Comparison of ENCODE assay signal across 25 cellular contexts in genomic region chr1:41557751-41558455, GRCh38.
A peak's percentile ranks its signal among the peaks of the same experiment; 100 is the strongest.
DNase-seq lines count a peak whose midpoint lies in the region; ATAC-seq and TF ChIP-seq lines count a peak whose summit lies in the region.
"Had no signal": no experiment of that assay in that cellular context is flagged by ENCODE, and none has a peak within 500 bp of the region (broad histone marks: within the 10 kb centered on the region; RNA-seq: fewer than 3 reads in every experiment).

No MANE protein-coding gene starts in this region.

- H3K36me3 ChIP-seq in heart right ventricle (no peaks in the 10 kb centered on the region), upper lobe of right lung (no peaks in the 10 kb centered on the region), PC-3 (ENCODE audit: low read depth, low read length) (no peaks in the 10 kb centered on the region)
- H3K36me3 ChIP-seq: cardiac muscle cell, ovary, thoracic aorta had no signal

- DNase-seq in activated naive CD4-positive, alpha-beta T cell treated with anti-CD3 and anti-CD28 coated beads, Interleukin-2, amount 10 ng/mL, durations not matched to agents 7 days and 5 days, result no peak
- DNase-seq in heart right ventricle (no peak), omental fat pad (ENCODE audit: low spot score) (no peak), upper lobe of right lung (no peak), SKM-1 treated with dmso at 0.1 percent for 144 hours (lab: John Stamatoyannopoulos, UW; ENCODE audit: unreplicated experiment) (no peak), NCI-H1436 treated with DMSO at 0.1 percent for 48 hours (lab: John Stamatoyannopoulos, UW) (no peak), PC-3 (no peak)
- DNase-seq: CD4-positive, alpha-beta memory T cell; esophagus squamous epithelium; foreskin melanocyte; immature natural killer cell; MM.1S; natural killer cell; NCI-H1417; NCI-H345; ovary; T-helper 2 cell had no signal

- H3K4me3 ChIP-seq in heart right ventricle (no peak overlapping the region), upper lobe of right lung (no peak overlapping the region), PC-3 (ENCODE audit: low read length) (no peak overlapping the region)
- H3K4me3 ChIP-seq: cardiac muscle cell, esophagus squamous epithelium, ovary, thoracic aorta had no signal

- no peak overlapping the region for H3K9ac ChIP-seq in PC-3 (ENCODE audit: low read length)
- H3K9ac ChIP-seq: KMS-11 had no signal

- H3K27ac ChIP-seq in heart right ventricle (peak overlapping the region in 6 of 10 donors; percentile 9 to 69 (median 57)), upper lobe of right lung (no peak overlapping the region), PC-3 (ENCODE audit: low read length) (no peak overlapping the region)
- H3K27ac ChIP-seq: cardiac muscle cell, esophagus squamous epithelium, KMS-11, ovary, thoracic aorta had no signal

- no peak overlapping the region for H3K4me3 Mint-ChIP-seq in activated naive CD4-positive, alpha-beta T cell treated with anti-CD3 and anti-CD28 coated beads, Interleukin-2, amount 50 U/mL, for 24 hours
- H3K4me3 Mint-ChIP-seq in activated naive CD4-positive, alpha-beta T cell treated with anti-CD3 and anti-CD28 coated beads, Interleukin-2, amount 10 ng/mL, durations not matched to agents 7 days and 5 days, result no peak overlapping the region
- H3K4me3 Mint-ChIP-seq: activated naive CD8-positive, alpha-beta T cell; CD4-positive, alpha-beta memory T cell; dendritic cell treated with granulocyte-macrophage colony-stimulating factor and Interleukin-4, amounts not matched to agents 40 ng/mL and 50 ng/mL, for 4 days; natural killer cell had no signal

- no peaks in the 10 kb centered on the region for H3K4me1 Mint-ChIP-seq in activated naive CD4-positive, alpha-beta T cell treated with anti-CD3 and anti-CD28 coated beads, Interleukin-2, amount 50 U/mL, for 24 hours
- no peaks in the 10 kb centered on the region for H3K4me1 Mint-ChIP-seq in activated naive CD4-positive, alpha-beta T cell treated with anti-CD3 and anti-CD28 coated beads, Interleukin-2, amount 10 ng/mL, durations not matched to agents 7 days and 5 days
- H3K4me1 Mint-ChIP-seq: CD4-positive, alpha-beta memory T cell; immature natural killer cell had no signal

- H2AFZ ChIP-seq in PC-3 (ENCODE audit: low read length), result no peak overlapping the region

- CTCF ChIA-PET in activated naive CD4-positive, alpha-beta T cell treated with anti-CD3 and anti-CD28 coated beads, Interleukin-2, amount 10 ng/mL, durations not matched to agents 7 days and 5 days (lab: Charles Lee), result interaction anchor here (0.9 kb wide), 1 partner anchor 41 kb away, joined by 3 read pairs; no protein-coding TSS in a partner anchor
- CTCF ChIA-PET in PC-3 (lab: Charles Lee), result interaction anchor here (0.6 kb wide), 1 partner anchor 13 kb away, joined by 3 read pairs; no protein-coding TSS in a partner anchor

- H3K79me2 ChIP-seq in PC-3 (ENCODE audit: low read length), result no peaks in the 10 kb centered on the region

- H3K36me3 Mint-ChIP-seq in activated naive CD4-positive, alpha-beta T cell treated with anti-CD3 and anti-CD28 coated beads, Interleukin-2, amount 50 U/mL, for 24 hours, result peaks cover 55% of the 10 kb centered on the region
- H3K36me3 Mint-ChIP-seq in activated naive CD4-positive, alpha-beta T cell treated with anti-CD3 and anti-CD28 coated beads, Interleukin-2, amount 10 ng/mL, durations not matched to agents 7 days and 5 days, result peaks cover 28% of the 10 kb centered on the region

- H3K9me2 ChIP-seq in PC-3 (replicated peaks; ENCODE audit: low read length), result no peaks in the 10 kb centered on the region

- peak overlapping the region; percentile 35 for H3K27ac Mint-ChIP-seq in activated naive CD4-positive, alpha-beta T cell treated with anti-CD3 and anti-CD28 coated beads, Interleukin-2, amount 50 U/mL, for 24 hours
- no peak overlapping the region for H3K27ac Mint-ChIP-seq in activated naive CD4-positive, alpha-beta T cell treated with anti-CD3 and anti-CD28 coated beads, Interleukin-2, amount 10 ng/mL, durations not matched to agents 7 days and 5 days
- H3K27ac Mint-ChIP-seq: activated naive CD8-positive, alpha-beta T cell; CD4-positive, alpha-beta memory T cell; dendritic cell treated with granulocyte-macrophage colony-stimulating factor and Interleukin-4, amounts not matched to agents 40 ng/mL and 50 ng/mL, for 4 days; immature natural killer cell; natural killer cell had no signal

- ATAC-seq in heart right ventricle, result peak in 7 of 8 donors; percentile 7 to 54 (median 28)
- peak; percentile 22 for ATAC-seq in omental fat pad (ENCODE audit: low FRiP score)
- peak; percentile 23 for ATAC-seq in upper lobe of right lung
- no peak for ATAC-seq in PC-3
- ATAC-seq: natural killer cell, SK-N-SH treated with all-trans-retinoic acid at 6 μM for 48 hours had no signal

- H3K9me3 Mint-ChIP-seq in activated naive CD4-positive, alpha-beta T cell treated with anti-CD3 and anti-CD28 coated beads, Interleukin-2, amount 50 U/mL, for 24 hours, result peaks cover 10% of the 10 kb centered on the region
- peaks cover 25% of the 10 kb centered on the region for H3K9me3 Mint-ChIP-seq in activated naive CD4-positive, alpha-beta T cell treated with anti-CD3 and anti-CD28 coated beads, Interleukin-2, amount 10 ng/mL, durations not matched to agents 7 days and 5 days

- intact Hi-C loops in heart right ventricle (cut with DNase I), result loop anchor here in 1 of 10 donors (5.0 kb wide), 1 partner anchor 41 kb away; no protein-coding TSS in a partner anchor
- intact Hi-C loops in upper lobe of right lung (cut with DNase I), result no loop called here
- intact Hi-C loops in PC-3 (cut with micrococcal nuclease), result no loop called here

- H3K27me3 Mint-ChIP-seq in activated naive CD4-positive, alpha-beta T cell treated with anti-CD3 and anti-CD28 coated beads, Interleukin-2, amount 50 U/mL, for 24 hours, result no peaks in the 10 kb centered on the region
- H3K27me3 Mint-ChIP-seq in activated naive CD4-positive, alpha-beta T cell treated with anti-CD3 and anti-CD28 coated beads, Interleukin-2, amount 10 ng/mL, durations not matched to agents 7 days and 5 days, result no peaks in the 10 kb centered on the region
- H3K27me3 Mint-ChIP-seq: activated naive CD8-positive, alpha-beta T cell; CD4-positive, alpha-beta memory T cell; dendritic cell treated with granulocyte-macrophage colony-stimulating factor and Interleukin-4, amounts not matched to agents 40 ng/mL and 50 ng/mL, for 4 days; stimulated activated naive CD8-positive, alpha-beta T cell treated with anti-CD3 and anti-CD28 coated beads, Interleukin-15, Interleukin-2, amounts not matched to agents 100 ng/mL and 50 ng/mL, for 24 hours had no signal

- no peak overlapping the region for H3K4me2 ChIP-seq in PC-3 (ENCODE audit: low read length)
- H3K4me2 ChIP-seq: KMS-11 had no signal

- POLR2A ChIA-PET in PC-3 (lab: Charles Lee; ENCODE audit: unreplicated experiment), result no interaction called here

- peaks cover 0 to 19% (median 7%) of the 10 kb centered on the region in 9 donors for H3K4me1 ChIP-seq in heart right ventricle
- no peaks in the 10 kb centered on the region for H3K4me1 ChIP-seq in upper lobe of right lung
- no peaks in the 10 kb centered on the region for H3K4me1 ChIP-seq in PC-3 (ENCODE audit: insufficient read depth, low read length)
- H3K4me1 ChIP-seq: esophagus squamous epithelium had no signal

- no peak for TF ChIP-seq CTCF in heart right ventricle (IDR thresholded peaks at IDR 0.05)
- no peak for TF ChIP-seq CTCF in omental fat pad (IDR thresholded peaks at IDR 0.05)
- no peak for TF ChIP-seq CTCF in upper lobe of right lung (IDR thresholded peaks at IDR 0.05)
- no peak for TF ChIP-seq CTCF in PC-3 (conservative IDR thresholded peaks at IDR 0.05; ENCODE audit: low read depth, low read length)

- 78 to 80% methylated on average over 13 of the region's 13 CpGs for WGBS in heart right ventricle, 2 donors

- no peaks in the 10 kb centered on the region for H4K20me1 ChIP-seq in PC-3 (ENCODE audit: low read length)

- no peaks in the 10 kb centered on the region for H3F3A ChIP-seq in PC-3 (ENCODE audit: low read length, unreplicated experiment)

- no peaks in the 10 kb centered on the region for H3K9me3 ChIP-seq in heart right ventricle
- no peaks in the 10 kb centered on the region for H3K9me3 ChIP-seq in upper lobe of right lung
- no peaks in the 10 kb centered on the region for H3K9me3 ChIP-seq in PC-3 (ENCODE audit: low read length)
- H3K9me3 ChIP-seq: ovary, thoracic aorta had no signal

- BruUV-seq in PC-3 (replicated peaks; lab: Mats Ljungman, UMichigan), result no TSS peak

- no peaks in the 10 kb centered on the region for H3K27me3 ChIP-seq in heart right ventricle
- H3K27me3 ChIP-seq in upper lobe of right lung, result no peaks in the 10 kb centered on the region
- no peaks in the 10 kb centered on the region for H3K27me3 ChIP-seq in PC-3 (ENCODE audit: low read length)
- H3K27me3 ChIP-seq: esophagus squamous epithelium, ovary had no signal

Comparison
In these comparisons a context has a peak if more than half of its experiments do, and no peak if none do; other contexts are left out.
1. H3K27ac ChIP-seq: peak in heart right ventricle (6 of 10); none in upper lobe of right lung (single experiment) and PC-3 (single experiment).